9 cellular contexts compared by ENCODE assay signal in genomic region chr14:105526781-105527380, GRCh38. TPM values are rescaled to one million over a fixed set of nuclear protein-coding genes. Genes with fewer than 3 reads are reported as not detected.
DNase-seq lines count a peak whose midpoint lies in the region; ATAC-seq and TF ChIP-seq lines count a peak whose summit lies in the region.
"Had no signal": no experiment of that assay in that cellular context is flagged by ENCODE, and none has a peak within 500 bp of the region (broad histone marks: within the 10 kb centered on the region; RNA-seq: fewer than 3 reads in every experiment).

No MANE protein-coding gene starts in this region.

- H4K8ac ChIP-seq in trophoblast cell (ENCODE audit: low read depth, low read length) = no peak overlapping the region

- no peaks in the 10 kb centered on the region for H3K27me3 ChIP-seq in thoracic aorta (replicated peaks; ENCODE audit: insufficient read depth)
- H3K27me3 ChIP-seq in trophoblast cell (ENCODE audit: insufficient read depth, low read length) = peaks cover 21% of the 10 kb centered on the region

- no peak overlapping the region for H3K18ac ChIP-seq in trophoblast cell (ENCODE audit: low read length)

- no peaks in the 10 kb centered on the region for H3K36me3 Mint-ChIP-seq in T-helper 2 cell treated with Interferon-gamma antibody and Interleukin-4, amounts not matched to agents 5 μg/mL and 100 μg/mL, for 36 hours (ENCODE audit: low read depth)
- H3K36me3 Mint-ChIP-seq in activated naive CD8-positive, alpha-beta T cell treated with anti-CD3 and anti-CD28 coated beads, Interleukin-2, amount 50 U/mL, for 24 hours (ENCODE audit: low read depth) = no peaks in the 10 kb centered on the region

- H3K9me3 Mint-ChIP-seq in T-helper 2 cell treated with Interferon-gamma antibody and Interleukin-4, amounts not matched to agents 5 μg/mL and 100 μg/mL, for 36 hours = no peaks in the 10 kb centered on the region
- H3K9me3 Mint-ChIP-seq in activated naive CD8-positive, alpha-beta T cell treated with anti-CD3 and anti-CD28 coated beads, Interleukin-2, amount 50 U/mL, for 24 hours = no peaks in the 10 kb centered on the region

- H3K4me1 Mint-ChIP-seq in T-helper 2 cell treated with Interferon-gamma antibody and Interleukin-4, amounts not matched to agents 5 μg/mL and 100 μg/mL, for 36 hours (ENCODE audit: low read depth) = peaks cover 8% of the 10 kb centered on the region
- H3K4me1 Mint-ChIP-seq in activated naive CD8-positive, alpha-beta T cell treated with anti-CD3 and anti-CD28 coated beads, Interleukin-2, amount 50 U/mL, for 24 hours = peaks cover 22% of the 10 kb centered on the region

- H3K4me2 ChIP-seq in trophoblast cell (ENCODE audit: low read length) = no peak overlapping the region

- no peak overlapping the region for H2BK12ac ChIP-seq in trophoblast cell (ENCODE audit: low read length)

- peak overlapping the region; percentile 41 for H3K27ac Mint-ChIP-seq in T-helper 2 cell treated with Interferon-gamma antibody and Interleukin-4, amounts not matched to agents 5 μg/mL and 100 μg/mL, for 36 hours
- peak overlapping the region; percentile 35 for H3K27ac Mint-ChIP-seq in activated naive CD8-positive, alpha-beta T cell treated with anti-CD3 and anti-CD28 coated beads, Interleukin-2, amount 50 U/mL, for 24 hours

- no peak overlapping the region for H3K4ac ChIP-seq in trophoblast cell (ENCODE audit: low read depth, low read length)

- H3K14ac ChIP-seq in trophoblast cell (ENCODE audit: low read length) = no peak overlapping the region

- H3K4me3 Mint-ChIP-seq in T-helper 2 cell treated with Interferon-gamma antibody and Interleukin-4, amounts not matched to agents 5 μg/mL and 100 μg/mL, for 36 hours = peak overlapping the region; percentile 75
- peak overlapping the region; percentile 77 for H3K4me3 Mint-ChIP-seq in activated naive CD8-positive, alpha-beta T cell treated with anti-CD3 and anti-CD28 coated beads, Interleukin-2, amount 50 U/mL, for 24 hours

- no peak overlapping the region for H3K9ac ChIP-seq in trophoblast cell (ENCODE audit: low read length)

- ATAC-seq in activated naive CD8-positive, alpha-beta T cell treated with anti-CD3 and anti-CD28 coated beads, Interleukin-2, amount 50 U/mL, for 24 hours = peak; percentile 6
- ATAC-seq in thoracic aorta (ENCODE audit: insufficient number of reproducible peaks, low FRiP score, low read depth) = no peak

- peaks cover 31% of the 10 kb centered on the region for H3K27me3 Mint-ChIP-seq in T-helper 2 cell treated with Interferon-gamma antibody and Interleukin-4, amounts not matched to agents 5 μg/mL and 100 μg/mL, for 36 hours (ENCODE audit: low read depth)
- H3K27me3 Mint-ChIP-seq in activated naive CD8-positive, alpha-beta T cell treated with anti-CD3 and anti-CD28 coated beads, Interleukin-2, amount 50 U/mL, for 24 hours = peaks cover 18% of the 10 kb centered on the region

- no peaks in the 10 kb centered on the region for H3K79me1 ChIP-seq in trophoblast cell (ENCODE audit: low read length)

- no peak overlapping the region for H2BK120ac ChIP-seq in trophoblast cell (ENCODE audit: insufficient read depth, low read length, poor library complexity)

- H2BK5ac ChIP-seq in trophoblast cell (ENCODE audit: low read depth, low read length, poor library complexity) = no peak overlapping the region

- no peak for TF ChIP-seq CTCF in thoracic aorta (IDR thresholded peaks at IDR 0.05)

- H3K4me3 ChIP-seq in thoracic aorta = peak overlapping the region; percentile 78
- H3K4me3 ChIP-seq in trophoblast cell (ENCODE audit: low read depth, low read length) = no peak overlapping the region

- H4K91ac ChIP-seq in trophoblast cell (ENCODE audit: low read depth, low read length) = no peak overlapping the region

- no peaks in the 10 kb centered on the region for H3K36me3 ChIP-seq in thoracic aorta
- H3K36me3 ChIP-seq in trophoblast cell (ENCODE audit: control insufficient read depth in 1 of 2, insufficient read depth in 2 of 2, low read length in 2 of 2) = no peaks in the 10 kb centered on the region

- H3K4me1 ChIP-seq in thoracic aorta (ENCODE audit: control insufficient read depth in 1 of 2, low read depth in 2 of 2) = peaks cover 23 to 25% of the 10 kb centered on the region in 2 donors
- no peaks in the 10 kb centered on the region for H3K4me1 ChIP-seq in trophoblast cell (ENCODE audit: control insufficient read depth in 1 of 2, insufficient read depth in 2 of 2, low read length in 2 of 2)

- no peak for DNase-seq in T-helper 2 cell treated with Interferon-gamma antibody and Interleukin-4, amounts not matched to agents 5 μg/mL and 100 μg/mL, for 36 hours (ENCODE audit: low spot score)
- DNase-seq in T-helper 2 cell = no peak
- DNase-seq in activated naive CD8-positive, alpha-beta T cell treated with anti-CD3 and anti-CD28 coated beads, Interleukin-2, amount 50 U/mL, for 24 hours = peak; percentile 22
- DNase-seq in left kidney (ENCODE audit: low read depth, low spot score) = peak; percentile 60
- no peak for DNase-seq in thoracic aorta (ENCODE audit: low spot score)
- DNase-seq in SW 1271 (lab: John Stamatoyannopoulos, UW) = no peak
- no peak for DNase-seq in CD1c-positive myeloid dendritic cell (ENCODE audit: extremely low spot score)
- no peak for DNase-seq in trophoblast cell
- DNase-seq: Kasumi-1 had no signal

- no peak overlapping the region for H3K23ac ChIP-seq in trophoblast cell (ENCODE audit: low read length)

- no peaks in the 10 kb centered on the region for H3K9me3 ChIP-seq in thoracic aorta
- H3K9me3 ChIP-seq in trophoblast cell (ENCODE audit: insufficient read depth, low read depth, low read length) = peaks cover 42% of the 10 kb centered on the region

- H3K79me2 ChIP-seq in trophoblast cell (ENCODE audit: control insufficient read depth, insufficient read depth, low read length, poor library complexity) = no peaks in the 10 kb centered on the region

- WGBS in trophoblast cell (ENCODE audit: extremely low coverage, insufficient coverage, insufficient read length) = no CpG with 5 or more reads among the region's 48 CpGs

- no peak overlapping the region for H3K27ac ChIP-seq in thoracic aorta
- H3K27ac ChIP-seq in trophoblast cell (ENCODE audit: low read depth, low read length) = no peak overlapping the region

- no peak overlapping the region for H4K12ac ChIP-seq in trophoblast cell (ENCODE audit: low read depth, low read length)

- H2AFZ ChIP-seq in trophoblast cell (ENCODE audit: insufficient read depth, low read length, poor library complexity) = no peak overlapping the region

- no peak overlapping the region for H2AK5ac ChIP-seq in trophoblast cell (ENCODE audit: low read length)

RNA-seq across cellular contexts. Expression of gene TMEM121, which starts 0.5 kb away (rescaled TPM):
- 1 to 10 TPM; 2.6 to 5.5 TPM for total RNA-seq in thoracic aorta
- polyA plus RNA-seq in trophoblast cell (2013) = 0.12 TPM in 2 replicates

RNA-seq across cellular contexts. Expression of gene TEDC1, which starts 35.8 kb away (rescaled TPM):
- total RNA-seq in thoracic aorta = 10 to 100 TPM in 1 of 2 donors, 1 to 10 TPM in 1; 7.8 to 42.1 TPM
- polyA plus RNA-seq in trophoblast cell (2013) = 8.8 and 8.9 TPM in 2 replicates

RNA-seq across cellular contexts. Expression of gene CRIP1, which starts 40.2 kb away (rescaled TPM):
- 100 to 1,000 TPM in 1 of 2 donors, 10 to 100 TPM in 1; 75.4 to 325 TPM for total RNA-seq in thoracic aorta
- polyA plus RNA-seq in trophoblast cell (2013) = 44.7 and 45.0 TPM in 2 replicates

RNA-seq across cellular contexts. Expression of gene CRIP2, which starts 52.3 kb away (rescaled TPM):
- 100 to 1,000 TPM; 307 to 748 TPM for total RNA-seq in thoracic aorta
- polyA plus RNA-seq in trophoblast cell (2013) = 85.1 and 90.0 TPM in 2 replicates

Comparison
In these comparisons a context has a peak if more than half of its experiments do, and no peak if none do; other contexts are left out.
1. DNase-seq: peak in activated naive CD8-positive, alpha-beta T cell treated with anti-CD3 and anti-CD28 coated beads, Interleukin-2, amount 50 U/mL, for 24 hours (single experiment) and left kidney (single experiment); none in T-helper 2 cell treated with Interferon-gamma antibody and Interleukin-4, amounts not matched to agents 5 μg/mL and 100 μg/mL, for 36 hours (single experiment), T-helper 2 cell (0 of 5), thoracic aorta (single experiment), SW 1271 (0 of 2), CD1c-positive myeloid dendritic cell (single experiment) and trophoblast cell (0 of 2).